In genomic region chr22:35648066-35649025, GRCh38 we compare ENCODE assay signal across 8 cellular contexts. TPM values are rescaled to one million over a fixed set of nuclear protein-coding genes. Genes with fewer than 3 reads are reported as not detected.
DNase-seq lines count a peak whose midpoint lies in the region; ATAC-seq lines count a peak whose summit lies in the region.

A gene with protein sequence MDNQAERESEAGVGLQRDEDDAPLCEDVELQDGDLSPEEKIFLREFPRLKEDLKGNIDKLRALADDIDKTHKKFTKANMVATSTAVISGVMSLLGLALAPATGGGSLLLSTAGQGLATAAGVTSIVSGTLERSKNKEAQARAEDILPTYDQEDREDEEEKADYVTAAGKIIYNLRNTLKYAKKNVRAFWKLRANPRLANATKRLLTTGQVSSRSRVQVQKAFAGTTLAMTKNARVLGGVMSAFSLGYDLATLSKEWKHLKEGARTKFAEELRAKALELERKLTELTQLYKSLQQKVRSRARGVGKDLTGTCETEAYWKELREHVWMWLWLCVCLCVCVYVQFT (plus strand): TSS chr22:35648446. CDS start chr22:35656426, 7,980 bp downstream.

- peak; percentile 52 for ATAC-seq in GM19467 (IDR thresholded peaks at IDR 0.05; ENCODE audit: unreplicated experiment)

- DNase-seq in C1 segment of cervical spinal cord (lab: John Stamatoyannopoulos, UW) (peak in 11 of 14 donors; percentile 23 to 73 (median 44)), NCI-H2107 treated with DMSO at 0.1 percent for 48 hours (lab: John Stamatoyannopoulos, UW; ENCODE audit: unreplicated experiment) (peak; percentile 14), mesenteric fat pad (ENCODE audit: low spot score) (no peak), OCI-M2 (lab: John Stamatoyannopoulos, UW; ENCODE audit: unreplicated experiment) (no peak)
- peak; percentile 53 to 61 for DNase-seq in activated CD4-positive, alpha-beta T cell treated with anti-CD3 and anti-CD28 coated beads, Interleukin-2, amount 50 U/mL, for 4 hours
- DNase-seq in effector CD4-positive, alpha-beta T cell, result peak; percentile 52
- peak; percentile 42 to 60 for DNase-seq in stimulated activated CD8-positive, alpha-beta memory T cell treated with anti-CD3 and anti-CD28 coated beads, Interleukin-7, amount 100 ng/mL, for 4 hours (ENCODE audit: low read depth in 2 of 2)

RNA-seq across cellular contexts. Expression of the gene that starts here (rescaled TPM):
- total RNA-seq in mesenteric fat pad, result 99.8 TPM

Comparison
In these comparisons a context has a peak if more than half of its experiments do, and no peak if none do; other contexts are left out.
1. DNase-seq: peak in C1 segment of cervical spinal cord (11 of 14), NCI-H2107 treated with DMSO at 0.1 percent for 48 hours (single experiment), activated CD4-positive, alpha-beta T cell treated with anti-CD3 and anti-CD28 coated beads, Interleukin-2, amount 50 U/mL, for 4 hours (2 of 2), effector CD4-positive, alpha-beta T cell (single experiment) and stimulated activated CD8-positive, alpha-beta memory T cell treated with anti-CD3 and anti-CD28 coated beads, Interleukin-7, amount 100 ng/mL, for 4 hours (2 of 2); none in mesenteric fat pad (single experiment) and OCI-M2 (single experiment).